In the genomic region with DNA sequence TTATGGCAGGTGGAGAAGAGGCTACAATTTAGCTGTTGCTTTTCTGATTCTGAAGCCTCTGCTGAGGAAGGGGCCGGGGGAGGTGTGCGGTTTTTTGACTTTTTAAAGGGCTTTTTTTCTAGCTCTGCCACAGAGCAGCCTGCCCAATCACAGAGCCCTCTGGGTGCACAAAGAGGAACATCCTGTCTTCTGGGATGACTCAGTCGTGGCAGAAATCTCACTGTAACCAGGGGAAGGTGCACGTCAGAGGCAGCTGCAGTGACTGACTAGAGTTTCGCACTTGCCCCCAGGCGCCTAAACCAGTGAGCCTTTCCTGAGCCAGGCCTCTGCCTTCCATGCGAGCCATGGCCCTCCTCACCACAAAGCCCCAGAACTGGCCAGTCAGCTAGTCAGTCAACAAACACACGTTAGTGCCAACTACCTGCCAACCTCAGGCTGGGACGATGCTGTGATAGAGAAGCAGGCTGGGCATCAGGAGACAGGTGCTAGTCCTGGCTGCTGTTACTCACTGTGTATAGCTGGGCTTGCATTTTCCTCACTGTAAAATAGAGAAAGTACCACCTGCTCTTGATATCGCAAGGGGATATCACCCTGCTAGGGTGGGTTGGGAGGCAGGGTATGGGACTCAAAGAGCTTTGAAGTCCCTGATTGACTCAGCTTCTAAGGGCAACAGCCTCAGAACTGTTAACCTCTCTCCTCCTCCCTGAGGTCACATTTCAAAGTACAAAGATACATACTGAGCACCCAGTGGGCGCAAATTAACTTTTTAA, we compare ENCODE assay signal across 1 cellular context.
A peak's percentile ranks its signal among the peaks of the same experiment; 100 is the strongest.
TF ChIP-seq lines count a peak whose summit lies in the region.

No MANE protein-coding gene starts in this region.

TF ChIP-seq in HepG2, 621 proteins besides CTCF, POLR2A, EP300 and RAD21 (continued from another document and continues in another):
- TF ChIP-seq, protein P1, sequence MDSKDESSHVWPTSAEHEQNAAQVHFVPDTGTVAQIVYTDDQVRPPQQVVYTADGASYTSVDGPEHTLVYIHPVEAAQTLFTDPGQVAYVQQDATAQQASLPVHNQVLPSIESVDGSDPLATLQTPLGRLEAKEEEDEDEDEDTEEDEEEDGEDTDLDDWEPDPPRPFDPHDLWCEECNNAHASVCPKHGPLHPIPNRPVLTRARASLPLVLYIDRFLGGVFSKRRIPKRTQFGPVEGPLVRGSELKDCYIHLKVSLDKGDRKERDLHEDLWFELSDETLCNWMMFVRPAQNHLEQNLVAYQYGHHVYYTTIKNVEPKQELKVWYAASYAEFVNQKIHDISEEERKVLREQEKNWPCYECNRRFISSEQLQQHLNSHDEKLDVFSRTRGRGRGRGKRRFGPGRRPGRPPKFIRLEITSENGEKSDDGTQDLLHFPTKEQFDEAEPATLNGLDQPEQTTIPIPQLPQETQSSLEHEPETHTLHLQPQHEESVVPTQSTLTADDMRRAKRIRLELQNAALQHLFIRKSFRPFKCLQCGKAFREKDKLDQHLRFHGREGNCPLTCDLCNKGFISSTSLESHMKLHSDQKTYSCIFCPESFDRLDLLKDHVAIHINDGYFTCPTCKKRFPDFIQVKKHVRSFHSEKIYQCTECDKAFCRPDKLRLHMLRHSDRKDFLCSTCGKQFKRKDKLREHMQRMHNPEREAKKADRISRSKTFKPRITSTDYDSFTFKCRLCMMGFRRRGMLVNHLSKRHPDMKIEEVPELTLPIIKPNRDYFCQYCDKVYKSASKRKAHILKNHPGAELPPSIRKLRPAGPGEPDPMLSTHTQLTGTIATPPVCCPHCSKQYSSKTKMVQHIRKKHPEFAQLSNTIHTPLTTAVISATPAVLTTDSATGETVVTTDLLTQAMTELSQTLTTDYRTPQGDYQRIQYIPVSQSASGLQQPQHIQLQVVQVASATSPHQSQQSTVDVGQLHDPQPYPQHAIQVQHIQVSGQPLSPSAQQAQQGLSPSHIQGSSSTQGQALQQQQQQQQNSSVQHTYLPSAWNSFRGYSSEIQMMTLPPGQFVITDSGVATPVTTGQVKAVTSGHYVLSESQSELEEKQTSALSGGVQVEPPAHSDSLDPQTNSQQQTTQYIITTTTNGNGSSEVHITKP (CRISPR knock-in tag; IDR thresholded peaks at IDR 0.05; ENCODE audit: low read depth): no peak
- TF ChIP-seq ZNF224 (CRISPR knock-in tag; IDR thresholded peaks at IDR 0.05): no peak
- TF ChIP-seq, protein P2, sequence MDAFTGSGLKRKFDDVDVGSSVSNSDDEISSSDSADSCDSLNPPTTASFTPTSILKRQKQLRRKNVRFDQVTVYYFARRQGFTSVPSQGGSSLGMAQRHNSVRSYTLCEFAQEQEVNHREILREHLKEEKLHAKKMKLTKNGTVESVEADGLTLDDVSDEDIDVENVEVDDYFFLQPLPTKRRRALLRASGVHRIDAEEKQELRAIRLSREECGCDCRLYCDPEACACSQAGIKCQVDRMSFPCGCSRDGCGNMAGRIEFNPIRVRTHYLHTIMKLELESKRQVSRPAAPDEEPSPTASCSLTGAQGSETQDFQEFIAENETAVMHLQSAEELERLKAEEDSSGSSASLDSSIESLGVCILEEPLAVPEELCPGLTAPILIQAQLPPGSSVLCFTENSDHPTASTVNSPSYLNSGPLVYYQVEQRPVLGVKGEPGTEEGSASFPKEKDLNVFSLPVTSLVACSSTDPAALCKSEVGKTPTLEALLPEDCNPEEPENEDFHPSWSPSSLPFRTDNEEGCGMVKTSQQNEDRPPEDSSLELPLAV (CRISPR knock-in tag; conservative IDR thresholded peaks at IDR 0.05; ENCODE audit: low read depth): no peak
- TF ChIP-seq ATRX (CRISPR knock-in tag; IDR thresholded peaks at IDR 0.05; ENCODE audit: borderline replicate concordance): no peak
- TF ChIP-seq ZNF556 (CRISPR knock-in tag; IDR thresholded peaks at IDR 0.05; ENCODE audit: borderline replicate concordance): no peak
- no peak for TF ChIP-seq HDAC6 (IDR thresholded peaks at IDR 0.05; ENCODE audit: low read depth, low read length)
- no peak for TF ChIP-seq THAP11 (CRISPR knock-in tag; IDR thresholded peaks at IDR 0.05)
- TF ChIP-seq ZFP62 (CRISPR knock-in tag; IDR thresholded peaks at IDR 0.05): no peak
- TF ChIP-seq, protein P3, sequence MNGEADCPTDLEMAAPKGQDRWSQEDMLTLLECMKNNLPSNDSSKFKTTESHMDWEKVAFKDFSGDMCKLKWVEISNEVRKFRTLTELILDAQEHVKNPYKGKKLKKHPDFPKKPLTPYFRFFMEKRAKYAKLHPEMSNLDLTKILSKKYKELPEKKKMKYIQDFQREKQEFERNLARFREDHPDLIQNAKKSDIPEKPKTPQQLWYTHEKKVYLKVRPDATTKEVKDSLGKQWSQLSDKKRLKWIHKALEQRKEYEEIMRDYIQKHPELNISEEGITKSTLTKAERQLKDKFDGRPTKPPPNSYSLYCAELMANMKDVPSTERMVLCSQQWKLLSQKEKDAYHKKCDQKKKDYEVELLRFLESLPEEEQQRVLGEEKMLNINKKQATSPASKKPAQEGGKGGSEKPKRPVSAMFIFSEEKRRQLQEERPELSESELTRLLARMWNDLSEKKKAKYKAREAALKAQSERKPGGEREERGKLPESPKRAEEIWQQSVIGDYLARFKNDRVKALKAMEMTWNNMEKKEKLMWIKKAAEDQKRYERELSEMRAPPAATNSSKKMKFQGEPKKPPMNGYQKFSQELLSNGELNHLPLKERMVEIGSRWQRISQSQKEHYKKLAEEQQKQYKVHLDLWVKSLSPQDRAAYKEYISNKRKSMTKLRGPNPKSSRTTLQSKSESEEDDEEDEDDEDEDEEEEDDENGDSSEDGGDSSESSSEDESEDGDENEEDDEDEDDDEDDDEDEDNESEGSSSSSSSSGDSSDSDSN (CRISPR knock-in tag; IDR thresholded peaks at IDR 0.05): no peak
- TF ChIP-seq, protein P4, sequence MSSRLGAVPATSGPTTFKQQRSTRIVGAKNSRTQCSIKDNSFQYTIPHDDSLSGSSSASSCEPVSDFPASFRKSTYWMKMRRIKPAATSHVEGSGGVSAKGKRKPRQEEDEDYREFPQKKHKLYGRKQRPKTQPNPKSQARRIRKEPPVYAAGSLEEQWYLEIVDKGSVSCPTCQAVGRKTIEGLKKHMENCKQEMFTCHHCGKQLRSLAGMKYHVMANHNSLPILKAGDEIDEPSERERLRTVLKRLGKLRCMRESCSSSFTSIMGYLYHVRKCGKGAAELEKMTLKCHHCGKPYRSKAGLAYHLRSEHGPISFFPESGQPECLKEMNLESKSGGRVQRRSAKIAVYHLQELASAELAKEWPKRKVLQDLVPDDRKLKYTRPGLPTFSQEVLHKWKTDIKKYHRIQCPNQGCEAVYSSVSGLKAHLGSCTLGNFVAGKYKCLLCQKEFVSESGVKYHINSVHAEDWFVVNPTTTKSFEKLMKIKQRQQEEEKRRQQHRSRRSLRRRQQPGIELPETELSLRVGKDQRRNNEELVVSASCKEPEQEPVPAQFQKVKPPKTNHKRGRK (CRISPR knock-in tag; IDR thresholded peaks at IDR 0.05): no peak
- TF ChIP-seq IRF1 (CRISPR knock-in tag; IDR thresholded peaks at IDR 0.05; ENCODE audit: low read depth): no peak
- no peak for TF ChIP-seq FOXK2 (IDR thresholded peaks at IDR 0.05)
- TF ChIP-seq EHMT2 (IDR thresholded peaks at IDR 0.05; ENCODE audit: borderline replicate concordance, low read depth, low read length): no peak
- peak; percentile 5; the same call in 1 of the 2 replicates for TF ChIP-seq RARA (CRISPR knock-in tag; IDR thresholded peaks at IDR 0.05)
- no peak for TF ChIP-seq MED13 (CRISPR knock-in tag; IDR thresholded peaks at IDR 0.05)
- TF ChIP-seq ZNF782 (CRISPR knock-in tag; IDR thresholded peaks at IDR 0.05; ENCODE audit: borderline replicate concordance): no peak
- no peak for TF ChIP-seq KDM6A (CRISPR knock-in tag; IDR thresholded peaks at IDR 0.05; ENCODE audit: low read depth)
- no peak for TF ChIP-seq ZNF496 (CRISPR knock-in tag; IDR thresholded peaks at IDR 0.05; ENCODE audit: insufficient replicate concordance)
- peak; percentile 47; the same call in 1 of the 2 replicates for TF ChIP-seq NCOR1 (IDR thresholded peaks at IDR 0.05; ENCODE audit: borderline replicate concordance, low read length)
- TF ChIP-seq, protein P5, sequence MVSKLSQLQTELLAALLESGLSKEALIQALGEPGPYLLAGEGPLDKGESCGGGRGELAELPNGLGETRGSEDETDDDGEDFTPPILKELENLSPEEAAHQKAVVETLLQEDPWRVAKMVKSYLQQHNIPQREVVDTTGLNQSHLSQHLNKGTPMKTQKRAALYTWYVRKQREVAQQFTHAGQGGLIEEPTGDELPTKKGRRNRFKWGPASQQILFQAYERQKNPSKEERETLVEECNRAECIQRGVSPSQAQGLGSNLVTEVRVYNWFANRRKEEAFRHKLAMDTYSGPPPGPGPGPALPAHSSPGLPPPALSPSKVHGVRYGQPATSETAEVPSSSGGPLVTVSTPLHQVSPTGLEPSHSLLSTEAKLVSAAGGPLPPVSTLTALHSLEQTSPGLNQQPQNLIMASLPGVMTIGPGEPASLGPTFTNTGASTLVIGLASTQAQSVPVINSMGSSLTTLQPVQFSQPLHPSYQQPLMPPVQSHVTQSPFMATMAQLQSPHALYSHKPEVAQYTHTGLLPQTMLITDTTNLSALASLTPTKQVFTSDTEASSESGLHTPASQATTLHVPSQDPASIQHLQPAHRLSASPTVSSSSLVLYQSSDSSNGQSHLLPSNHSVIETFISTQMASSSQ (IDR thresholded peaks at IDR 0.05; ENCODE audit: low read depth): no peak
- TF ChIP-seq, protein P5 (CRISPR knock-in tag; IDR thresholded peaks at IDR 0.05; ENCODE audit: borderline replicate concordance): no peak
- TF ChIP-seq, protein P6, sequence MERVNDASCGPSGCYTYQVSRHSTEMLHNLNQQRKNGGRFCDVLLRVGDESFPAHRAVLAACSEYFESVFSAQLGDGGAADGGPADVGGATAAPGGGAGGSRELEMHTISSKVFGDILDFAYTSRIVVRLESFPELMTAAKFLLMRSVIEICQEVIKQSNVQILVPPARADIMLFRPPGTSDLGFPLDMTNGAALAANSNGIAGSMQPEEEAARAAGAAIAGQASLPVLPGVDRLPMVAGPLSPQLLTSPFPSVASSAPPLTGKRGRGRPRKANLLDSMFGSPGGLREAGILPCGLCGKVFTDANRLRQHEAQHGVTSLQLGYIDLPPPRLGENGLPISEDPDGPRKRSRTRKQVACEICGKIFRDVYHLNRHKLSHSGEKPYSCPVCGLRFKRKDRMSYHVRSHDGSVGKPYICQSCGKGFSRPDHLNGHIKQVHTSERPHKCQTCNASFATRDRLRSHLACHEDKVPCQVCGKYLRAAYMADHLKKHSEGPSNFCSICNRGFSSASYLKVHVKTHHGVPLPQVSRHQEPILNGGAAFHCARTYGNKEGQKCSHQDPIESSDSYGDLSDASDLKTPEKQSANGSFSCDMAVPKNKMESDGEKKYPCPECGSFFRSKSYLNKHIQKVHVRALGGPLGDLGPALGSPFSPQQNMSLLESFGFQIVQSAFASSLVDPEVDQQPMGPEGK (CRISPR knock-in tag; IDR thresholded peaks at IDR 0.05): peak; percentile 29; the same call in 1 of the 2 replicates
- TF ChIP-seq ZNF121 (CRISPR knock-in tag; IDR thresholded peaks at IDR 0.05): no peak
- TF ChIP-seq NFAT5 (CRISPR knock-in tag; IDR thresholded peaks at IDR 0.05): no peak
- TF ChIP-seq HNRNPL (IDR thresholded peaks at IDR 0.05; ENCODE audit: low read depth, low read length): no peak
- no peak for TF ChIP-seq RAD51 (IDR thresholded peaks at IDR 0.05; ENCODE audit: borderline replicate concordance)
- 0 out of 2 replicates have a peak, but pooled peaks have one; percentile 24 for TF ChIP-seq GATAD2A (CRISPR knock-in tag; IDR thresholded peaks at IDR 0.05)
- TF ChIP-seq YY1 (IDR thresholded peaks at IDR 0.05; ENCODE audit: insufficient read depth, insufficient replicate concordance, low read depth, low read length): no peak
- peak; percentile 26; the same call in 1 of the 2 replicates for TF ChIP-seq SALL1 (CRISPR knock-in tag; IDR thresholded peaks at IDR 0.05)
